Comparison of ENCODE assay signal across 21 cellular contexts in genomic region chr6:47221565-47221964, GRCh38.
"Had no signal": no experiment of that assay in that cellular context is flagged by ENCODE, and none has a peak within 500 bp of the region (broad histone marks: within the 10 kb centered on the region; RNA-seq: fewer than 3 reads in every experiment).

No MANE protein-coding gene starts in this region.

- ATAC-seq: activated CD4-positive, CD25-positive, alpha-beta regulatory T cell treated with anti-CD3 and anti-CD28 coated beads, Interleukin-2, amount 50 U/mL, for 24 hours; left lung had no signal

- H3K4me3 ChIP-seq: ascending aorta, colonic mucosa, left lung, right atrium auricular region, tibial artery had no signal

- H3K27ac ChIP-seq: ascending aorta, colonic mucosa, left lung, right atrium auricular region, tibial artery had no signal

- FAIRE-seq: endometrium, kidney, urothelium cell line had no signal

- H3K9me3 ChIP-seq: colonic mucosa, left lung, right atrium auricular region, tibial artery had no signal

- H3K27me3 ChIP-seq: ascending aorta, colonic mucosa, left lung, right atrium auricular region, tibial artery had no signal

- H3K36me3 ChIP-seq: ascending aorta, colonic mucosa, left lung, right atrium auricular region, tibial artery had no signal

- H3K4me1 ChIP-seq: ascending aorta, colonic mucosa, left lung, right atrium auricular region, tibial artery had no signal

- DNase-seq: activated CD4-positive, alpha-beta T cell treated with anti-CD3 and anti-CD28 coated beads, Interleukin-2, amount 10 ng/mL, durations not matched to agents 7 days and 5 days; activated CD8-positive, alpha-beta memory T cell treated with anti-CD3 and anti-CD28 coated beads, Interleukin-2, amount 50 U/mL, for 48 hours; activated effector memory CD4-positive, alpha-beta T cell treated with anti-CD3 and anti-CD28 coated beads, Interleukin-2, amount 50 U/mL, for 16 hours; activated T-cell treated with anti-CD3 and anti-CD28 coated beads, Interleukin-2, amount 50 U/mL, for 48 hours; colonic mucosa; erythroblast; foreskin melanocyte; kidney; left lung; stimulated activated CD4-positive, alpha-beta T cell treated with anti-CD3 and anti-CD28 coated beads, Interleukin-12 subunit alpha, Interleukin-12 subunit beta, amount 100 ng/mL, for 4 hours; stimulated activated CD4-positive, alpha-beta T cell treated with anti-CD3 and anti-CD28 coated beads, Interleukin-1b, Interleukin-23, amount 100 ng/mL, for 48 hours; stimulated activated CD8-positive, alpha-beta memory T cell treated with anti-CD3 and anti-CD28 coated beads, Interleukin-4, amount 100 ng/mL, for 48 hours; stimulated activated naive CD4-positive, alpha-beta T cell treated with Interleukin-2 at 50 U/mL for 16 hours; T-helper 1 cell; T-helper 9 cell; tibial artery had no signal
